In genomic region chr1:16043521-16043920, GRCh38 we compare ENCODE assay signal across 18 cellular contexts. TPM values are rescaled to one million over a fixed set of nuclear protein-coding genes. Genes with fewer than 3 reads are reported as not detected.
DNase-seq lines count a peak whose midpoint lies in the region; ATAC-seq and TF ChIP-seq lines count a peak whose summit lies in the region.
"Had no signal": no experiment of that assay in that cellular context is flagged by ENCODE, and none has a peak within 500 bp of the region (broad histone marks: within the 10 kb centered on the region; RNA-seq: fewer than 3 reads in every experiment).

TSS of gene CLCNKB (plus strand) at chr1:16043782. CDS start at chr1:16044493, 711 bp downstream.

- H3K9me3 Mint-ChIP-seq in stimulated activated memory B cell treated with anti-CD40 and anti-IgM and Interleukin-4, amounts not matched to agents 10 μg/mL and 1 μg/mL and 100 μg/mL, for 72 hours = no peaks in the 10 kb centered on the region
- H3K9me3 Mint-ChIP-seq: CD4-positive, CD25-positive, alpha-beta regulatory T cell; GM23338 had no signal

- no peak within 1 kb of the TSS for H3K27ac Mint-ChIP-seq in stimulated activated memory B cell treated with anti-CD40 and anti-IgM and Interleukin-4, amounts not matched to agents 10 μg/mL and 1 μg/mL and 100 μg/mL, for 72 hours
- H3K27ac Mint-ChIP-seq: CD4-positive, CD25-positive, alpha-beta regulatory T cell; GM23338 had no signal

- H3K4me1 ChIP-seq in stomach = peaks cover under 1 to 4% (median 1%) of the 10 kb centered on the region in 4 donors

- TF ChIP-seq EP300 in stomach (IDR thresholded peaks at IDR 0.05) = no peak

- H3K4me3 Mint-ChIP-seq in stimulated activated memory B cell treated with anti-CD40 and anti-IgM and Interleukin-4, amounts not matched to agents 10 μg/mL and 1 μg/mL and 100 μg/mL, for 72 hours = no peak within 1 kb of the TSS
- H3K4me3 Mint-ChIP-seq: GM23338 had no signal

- peak; percentile 86 for ATAC-seq in left colon
- no peak for ATAC-seq in stimulated activated memory B cell treated with anti-CD40 and anti-IgM and Interleukin-4, amounts not matched to agents 10 μg/mL and 1 μg/mL and 100 μg/mL, for 72 hours
- ATAC-seq: GM23338 had no signal

- no peaks in the 10 kb centered on the region for H3K36me3 Mint-ChIP-seq in stimulated activated memory B cell treated with anti-CD40 and anti-IgM and Interleukin-4, amounts not matched to agents 10 μg/mL and 1 μg/mL and 100 μg/mL, for 72 hours
- H3K36me3 Mint-ChIP-seq: CD4-positive, CD25-positive, alpha-beta regulatory T cell had no signal

- intact Hi-C loops in left colon (cut with DNase I, micrococcal nuclease) = no loop called here
- intact Hi-C loops in stomach (cut with DNase I; ENCODE audit: low total_unique reads) = no loop called here

- no peaks in the 10 kb centered on the region for H3K36me3 ChIP-seq in stomach

- H3K4me3 ChIP-seq in stomach = no peak within 1 kb of the TSS
- H3K4me3 ChIP-seq: GM23338 had no signal

- H3K27me3 Mint-ChIP-seq in stimulated activated memory B cell treated with anti-CD40 and anti-IgM and Interleukin-4, amounts not matched to agents 10 μg/mL and 1 μg/mL and 100 μg/mL, for 72 hours = peaks cover 65% of the 10 kb centered on the region

- no peak within 1 kb of the TSS for H3K27ac ChIP-seq in stomach

- no peak for TF ChIP-seq POLR2A in stomach (IDR thresholded peaks at IDR 0.05)

- DNase-seq in NCI-H748 (lab: John Stamatoyannopoulos, UW; ENCODE audit: unreplicated experiment) = peak; percentile 17
- DNase-seq in NCI-H748 treated with DMSO at 0.1 percent for 48 hours (lab: John Stamatoyannopoulos, UW) = no peak
- peak; percentile 45 for DNase-seq in NCI-H2029 (lab: John Stamatoyannopoulos, UW)
- DNase-seq in left colon = peak; percentile 42 to 43
- peak; percentile 34 for DNase-seq in stomach
- DNase-seq in NCI-H82 (lab: John Stamatoyannopoulos, UW) = no peak
- no peak for DNase-seq in A172 (ENCODE audit: low spot score)
- DNase-seq: AML-193; Calu3; CD4-positive, CD25-positive, alpha-beta regulatory T cell; KBM-7; NCI-H1048; NCI-H1930; NCI-H446; RPMI8226 had no signal

- WGBS in stomach, 5 donors = 37 to 66% (median 61%) methylated on average over 6 to 7 of the region's 7 CpGs

- TF ChIP-seq CTCF in stomach (IDR thresholded peaks at IDR 0.05) = no peak

- H3K4me1 Mint-ChIP-seq in stimulated activated memory B cell treated with anti-CD40 and anti-IgM and Interleukin-4, amounts not matched to agents 10 μg/mL and 1 μg/mL and 100 μg/mL, for 72 hours = no peaks in the 10 kb centered on the region
- H3K4me1 Mint-ChIP-seq: CD4-positive, CD25-positive, alpha-beta regulatory T cell had no signal

- H3K9me3 ChIP-seq in stomach = no peaks in the 10 kb centered on the region

- peaks cover 0 to under 1% (median 0%) of the 10 kb centered on the region in 3 donors for H3K27me3 ChIP-seq in stomach

RNA-seq across cellular contexts. Expression of gene CLCNKB, which starts in this region (rescaled TPM):
- total RNA-seq in left colon (under 1 TPM in 1 of 2 donors, not detected in 1; 0.14 TPM), stomach (under 1 TPM in 1 of 5 donors, not detected in 4; 0.92 TPM)
- under 1 TPM; 0.19 to 0.60 (median 0.31) TPM for polyA plus RNA-seq in stomach
- not detected in 2 replicates for total RNA-seq in A172 (2014; rRNA removed; shearing (Covaris generic))
- total RNA-seq: Calu3; CD4-positive, CD25-positive, alpha-beta regulatory T cell; OCI-LY7 had no signal
- polyA plus RNA-seq: CD4-positive, CD25-positive, alpha-beta regulatory T cell had no signal

Comparison
In these comparisons a context has a peak if more than half of its experiments do, and no peak if none do; other contexts are left out.
1. DNase-seq: peak in NCI-H748 (single experiment) and NCI-H2029 (single experiment); none in NCI-H748 treated with DMSO at 0.1 percent for 48 hours (single experiment), NCI-H82 (single experiment) and A172 (single experiment).
2. Peak in DNase-seq and ATAC-seq in left colon; RNA of the gene not detected or under 1 TPM.
3. Peak in DNase-seq in stomach; RNA of the gene not detected or under 1 TPM.